8 cellular contexts compared by ENCODE assay signal in genomic region chr11:101860694-101861371, GRCh38. TPM values are rescaled to one million over a fixed set of nuclear protein-coding genes. Genes with fewer than 3 reads are reported as not detected.
DNase-seq lines count a peak whose midpoint lies in the region; ATAC-seq and TF ChIP-seq lines count a peak whose summit lies in the region.

No MANE protein-coding gene starts in this region.

- H3K9me3 Mint-ChIP-seq in WTC11, result peaks cover 12% of the 10 kb centered on the region

- H3K4me1 Mint-ChIP-seq in WTC11, result peaks cover 12% of the 10 kb centered on the region; the same call in 1 of the 2 replicates

- DNase-seq in AG20443 (ENCODE audit: low spot score) (peak; percentile 75), NCI-H1048 (lab: John Stamatoyannopoulos, UW) (peak; percentile 25), WTC11 (ENCODE audit: low spot score) (peak; percentile 27), erythroblast (lab: John Stamatoyannopoulos, UW) (peak; percentile 9 to 42), mucosa of gallbladder (ENCODE audit: low spot score) (peak; percentile 35), vagina (ENCODE audit: extremely low spot score in 2 of 2) (no peak)

- no peak overlapping the region for H3K27ac ChIP-seq in vagina

- H3K4me3 ChIP-seq in vagina, result no peak overlapping the region

- CTCF ChIA-PET in WTC11 (lab: Charles Lee), result interaction anchor here (0.7 to 5.1 kb wide), 30 partner anchors 10 to 839 kb away, joined by 3 to 116 read pairs (median 4); partner anchors contain the start of genes CEP126 and TRPC6

- peaks cover 7% of the 10 kb centered on the region for H3K36me3 Mint-ChIP-seq in WTC11

- H3K4me3 Mint-ChIP-seq in WTC11, result no peak overlapping the region

- ATAC-seq in GM18498 (IDR thresholded peaks at IDR 0.05; ENCODE audit: unreplicated experiment), result peak; percentile 94
- ATAC-seq in HG02678 (IDR thresholded peaks at IDR 0.05; ENCODE audit: unreplicated experiment), result peak; percentile 95
- peak; percentile 98 for ATAC-seq in WTC11

- no peaks in the 10 kb centered on the region for H3K9me3 ChIP-seq in vagina

- TF ChIP-seq POLR2A in erythroblast (IDR thresholded peaks at IDR 0.05; ENCODE audit: low read length) (no peak), vagina (IDR thresholded peaks at IDR 0.05) (no peak)

- no peaks in the 10 kb centered on the region for H3K36me3 ChIP-seq in vagina

- peaks cover 16% of the 10 kb centered on the region for H3K4me1 ChIP-seq in vagina

- no peaks in the 10 kb centered on the region for H3K27me3 Mint-ChIP-seq in WTC11 (ENCODE audit: low read depth)

- intact Hi-C loops in vagina (cut with DNase I), result loop anchor here (5.0 kb wide), 1 partner anchor 146 kb away; no protein-coding TSS in a partner anchor

- TF ChIP-seq CTCF in WTC11 (IDR thresholded peaks at IDR 0.05), result peak; percentile 38; the same call in 1 of the 2 replicates
- peak; percentile 46 to 65 (median 52) for TF ChIP-seq CTCF in vagina (IDR thresholded peaks at IDR 0.05)

- no peaks in the 10 kb centered on the region for H3K27me3 ChIP-seq in vagina

- H3K27ac Mint-ChIP-seq in WTC11, result no peak overlapping the region

- POLR2A ChIA-PET in WTC11 (lab: Charles Lee), result no interaction called here

TF ChIP-seq in WTC11, 78 proteins besides CTCF, POLR2A, EP300 and RAD21:
- no peak for TF ChIP-seq SMAD3 (CRISPR knock-in tag; IDR thresholded peaks at IDR 0.05; ENCODE audit: borderline replicate concordance)
- no peak for TF ChIP-seq ATF2 (CRISPR knock-in tag; IDR thresholded peaks at IDR 0.05; ENCODE audit: borderline replicate concordance, low read depth)
- TF ChIP-seq AFF4 (CRISPR knock-in tag; IDR thresholded peaks at IDR 0.05; ENCODE audit: borderline replicate concordance), result no peak
- TF ChIP-seq STAT6 (CRISPR knock-in tag; conservative IDR thresholded peaks at IDR 0.05; ENCODE audit: low read depth), result no peak
- no peak for TF ChIP-seq GABPB1 (CRISPR knock-in tag; IDR thresholded peaks at IDR 0.05)
- TF ChIP-seq MLX (CRISPR knock-in tag; IDR thresholded peaks at IDR 0.05), result no peak
- no peak for TF ChIP-seq ERG (CRISPR knock-in tag; IDR thresholded peaks at IDR 0.05)
- no peak for TF ChIP-seq CBFB (CRISPR knock-in tag; IDR thresholded peaks at IDR 0.05; ENCODE audit: low read depth)
- no peak for TF ChIP-seq IRF2 (CRISPR knock-in tag; IDR thresholded peaks at IDR 0.05; ENCODE audit: borderline replicate concordance, low read depth)
- no peak for TF ChIP-seq E2F4 (CRISPR knock-in tag; IDR thresholded peaks at IDR 0.05; ENCODE audit: borderline replicate concordance, low read depth)
- no peak for TF ChIP-seq ZMAT4 (CRISPR knock-in tag; IDR thresholded peaks at IDR 0.05)
- TF ChIP-seq TP53 (CRISPR knock-in tag; IDR thresholded peaks at IDR 0.05), result no peak

RNA-seq across cellular contexts. Expression of gene CEP126, which starts 54.0 kb away (rescaled TPM):
- total RNA-seq in WTC11 (2021), result 1.9 to 2.4 TPM (median 2.0 TPM) in 3 replicates
- 10.0 TPM for total RNA-seq in mucosa of gallbladder
- 9.6 TPM for total RNA-seq in vagina

RNA-seq across cellular contexts. Expression of gene ANGPTL5, which starts 55.5 kb away (rescaled TPM):
- total RNA-seq in WTC11 (2021) (not detected in 3 replicates), mucosa of gallbladder (0.09 TPM), vagina (not detected)

Comparison
In these comparisons a context has a peak if more than half of its experiments do, and no peak if none do; other contexts are left out.
1. DNase-seq: peak in AG20443 (single experiment), NCI-H1048 (single experiment), WTC11 (single experiment), erythroblast (2 of 2) and mucosa of gallbladder (single experiment); none in vagina (0 of 2).
2. Peak in every context shown above with its lines, with median percentiles within 50 percentile points of each other: ATAC-seq.